ENCODE assay signal across 10 cellular contexts in the genomic region with DNA sequence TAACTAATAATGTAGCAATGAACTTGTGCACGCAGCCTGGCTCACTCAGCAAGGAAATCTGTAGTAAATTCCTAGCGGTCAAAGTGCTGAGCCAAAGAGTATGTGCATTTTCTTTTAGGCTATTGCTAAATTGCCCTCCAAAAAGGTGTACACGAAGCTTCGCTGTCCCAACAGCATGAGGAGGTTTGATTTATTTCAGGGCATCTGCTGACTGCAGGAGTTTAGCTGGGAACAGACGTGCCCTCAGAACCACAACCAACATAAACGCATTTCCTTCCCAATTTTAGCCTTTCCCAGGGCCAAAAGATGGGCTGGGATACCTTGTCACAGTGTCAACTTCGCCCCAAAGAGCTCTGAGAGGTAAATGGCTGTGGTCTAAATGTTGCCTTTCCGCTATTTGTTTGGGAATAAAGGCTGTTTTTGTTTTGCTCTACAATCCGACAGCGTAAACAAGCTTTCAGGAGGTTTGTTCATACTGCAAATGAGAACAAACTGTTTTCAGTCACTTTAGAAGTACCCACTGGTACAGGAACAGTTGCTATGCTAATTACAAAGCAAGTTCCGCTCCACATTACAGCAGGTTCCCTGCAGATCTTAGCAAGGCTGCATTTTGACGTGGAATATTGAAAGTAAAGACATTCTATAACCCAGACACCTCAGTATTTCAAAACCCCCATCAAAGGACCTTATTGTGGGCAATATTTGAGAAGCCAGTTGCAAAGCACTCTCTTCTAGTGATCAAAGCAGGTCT. TPM values are rescaled to one million over a fixed set of nuclear protein-coding genes. Genes with fewer than 3 reads are reported as not detected.
DNase-seq lines count a peak whose midpoint lies in the region; ATAC-seq and TF ChIP-seq lines count a peak whose summit lies in the region.
"Had no signal": no experiment of that assay in that cellular context is flagged by ENCODE, and none has a peak within 500 bp of the region (broad histone marks: within the 10 kb centered on the region; RNA-seq: fewer than 3 reads in every experiment).

No MANE protein-coding gene starts in this region.

- peak overlapping the region; percentile 61 for H3K4me3 Mint-ChIP-seq in activated naive CD4-positive, alpha-beta T cell treated with anti-CD3 and anti-CD28 coated beads, Interleukin-2, amount 10 ng/mL, durations not matched to agents 7 days and 5 days
- peak overlapping the region; percentile 75 for H3K4me3 Mint-ChIP-seq in activated T-helper 17 cell treated with anti-CD3 and anti-CD28 coated beads, Interleukin-2, amount 50 U/mL, for 72 hours

- no peak for TF ChIP-seq CTCF in tibial nerve (IDR thresholded peaks at IDR 0.05)

- H3K9me3 Mint-ChIP-seq in activated naive CD4-positive, alpha-beta T cell treated with anti-CD3 and anti-CD28 coated beads, Interleukin-2, amount 10 ng/mL, durations not matched to agents 7 days and 5 days: no peaks in the 10 kb centered on the region
- no peaks in the 10 kb centered on the region for H3K9me3 Mint-ChIP-seq in activated T-helper 17 cell treated with anti-CD3 and anti-CD28 coated beads, Interleukin-2, amount 50 U/mL, for 72 hours

- DNase-seq in activated naive CD4-positive, alpha-beta T cell treated with anti-CD3 and anti-CD28 coated beads, Interleukin-2, amount 10 ng/mL, durations not matched to agents 7 days and 5 days: no peak
- DNase-seq in activated naive CD4-positive, alpha-beta T cell (lab: John Stamatoyannopoulos, UW): no peak
- peak; percentile 69 for DNase-seq in medulla oblongata (ENCODE audit: extremely low spot score)
- DNase-seq in tibial nerve (ENCODE audit: low spot score in 2 of 2): no peak
- no peak for DNase-seq in NCI-H1048 (lab: John Stamatoyannopoulos, UW)
- DNase-seq in SHP77 treated with DMSO at 0.1 percent for 48 hours (lab: John Stamatoyannopoulos, UW): no peak
- DNase-seq: NCI-H526, thyroid gland had no signal

- H3K4me3 ChIP-seq in tibial nerve: no peak overlapping the region
- H3K4me3 ChIP-seq: thyroid gland had no signal

- CTCF ChIA-PET in activated naive CD4-positive, alpha-beta T cell treated with anti-CD3 and anti-CD28 coated beads, Interleukin-2, amount 10 ng/mL, durations not matched to agents 7 days and 5 days (lab: Charles Lee): interaction anchor here (0.8 to 5.1 kb wide), 12 partner anchors 8 to 62 kb away, joined by 3 to 41 read pairs (median 7); a partner anchor contains a TSS

- H3K27ac ChIP-seq in tibial nerve: peak overlapping the region; percentile 55 to 90 (median 86)

- no peaks in the 10 kb centered on the region for H3K27me3 Mint-ChIP-seq in activated naive CD4-positive, alpha-beta T cell treated with anti-CD3 and anti-CD28 coated beads, Interleukin-2, amount 10 ng/mL, durations not matched to agents 7 days and 5 days
- H3K27me3 Mint-ChIP-seq in activated T-helper 17 cell treated with anti-CD3 and anti-CD28 coated beads, Interleukin-2, amount 50 U/mL, for 72 hours: no peaks in the 10 kb centered on the region

- peak overlapping the region; percentile 97 for H3K27ac Mint-ChIP-seq in activated naive CD4-positive, alpha-beta T cell treated with anti-CD3 and anti-CD28 coated beads, Interleukin-2, amount 10 ng/mL, durations not matched to agents 7 days and 5 days
- H3K27ac Mint-ChIP-seq in activated T-helper 17 cell treated with anti-CD3 and anti-CD28 coated beads, Interleukin-2, amount 50 U/mL, for 72 hours: peak overlapping the region; percentile 94

- H3K4me1 Mint-ChIP-seq in activated naive CD4-positive, alpha-beta T cell treated with anti-CD3 and anti-CD28 coated beads, Interleukin-2, amount 10 ng/mL, durations not matched to agents 7 days and 5 days: peaks cover 94% of the 10 kb centered on the region
- H3K4me1 Mint-ChIP-seq in activated T-helper 17 cell treated with anti-CD3 and anti-CD28 coated beads, Interleukin-2, amount 50 U/mL, for 72 hours: peaks cover 65% of the 10 kb centered on the region

- no peaks in the 10 kb centered on the region for H3K9me3 ChIP-seq in tibial nerve
- H3K9me3 ChIP-seq: thyroid gland had no signal

- peaks cover 76% of the 10 kb centered on the region for H3K36me3 Mint-ChIP-seq in activated naive CD4-positive, alpha-beta T cell treated with anti-CD3 and anti-CD28 coated beads, Interleukin-2, amount 10 ng/mL, durations not matched to agents 7 days and 5 days
- peaks cover 100% of the 10 kb centered on the region for H3K36me3 Mint-ChIP-seq in activated T-helper 17 cell treated with anti-CD3 and anti-CD28 coated beads, Interleukin-2, amount 50 U/mL, for 72 hours (ENCODE audit: low read depth)

- H3K4me1 ChIP-seq in tibial nerve: peaks cover 0 to 89% (median 62%) of the 10 kb centered on the region in 4 donors

- ATAC-seq in activated T-helper 17 cell treated with anti-CD3 and anti-CD28 coated beads, Interleukin-2, amount 50 U/mL, for 72 hours (replicated peaks): peak; percentile 75
- ATAC-seq in HG02763 (IDR thresholded peaks at IDR 0.05; ENCODE audit: unreplicated experiment): no peak

- H3K27me3 ChIP-seq in tibial nerve: no peaks in the 10 kb centered on the region
- H3K27me3 ChIP-seq: thyroid gland had no signal

- peaks cover 3 to 87% (median 5%) of the 10 kb centered on the region in 3 donors for H3K36me3 ChIP-seq in tibial nerve

- TF ChIP-seq EP300 in tibial nerve (IDR thresholded peaks at IDR 0.05): peak in 1 of 2 donors; percentile 80

- 59 to 65% methylated on average over 12 of the region's 12 CpGs for WGBS in tibial nerve, 2 donors

- peak in 1 of 2 donors; percentile 8 for TF ChIP-seq POLR2A in tibial nerve (IDR thresholded peaks at IDR 0.05)

RNA-seq across cellular contexts. Expression of a gene that starts 16.7 kb away (rescaled TPM):
- 100 to 1,000 TPM in 1 of 2 donors, 10 to 100 TPM in 1; 27.9 to 125 TPM for total RNA-seq in activated T-helper 17 cell treated with anti-CD3 and anti-CD28 coated beads, Interleukin-2, amount 50 U/mL, for 72 hours
- total RNA-seq in tibial nerve: 100 to 1,000 TPM; 133 to 227 (median 151) TPM

RNA-seq across cellular contexts. Expression of a gene that starts 37.0 kb away (rescaled TPM):
- total RNA-seq in activated T-helper 17 cell treated with anti-CD3 and anti-CD28 coated beads, Interleukin-2, amount 50 U/mL, for 72 hours: 1 to 10 TPM in 1 of 2 donors, under 1 TPM in 1; 0.04 to 1.0 TPM
- total RNA-seq in tibial nerve: under 1 TPM; 0.20 to 0.42 (median 0.26) TPM
- total RNA-seq: thyroid gland had no signal
